22 cellular contexts compared by ENCODE assay signal in genomic region chr22:38086001-38086845, GRCh38. TPM values are rescaled to one million over a fixed set of nuclear protein-coding genes. Genes with fewer than 3 reads are reported as not detected.
"Had no signal": no experiment of that assay in that cellular context is flagged by ENCODE, and none has a peak within 500 bp of the region (broad histone marks: within the 10 kb centered on the region; RNA-seq: fewer than 3 reads in every experiment).

No MANE protein-coding gene starts in this region.

- H3K27ac Mint-ChIP-seq: activated CD4-positive, alpha-beta memory T cell treated with anti-CD3 and anti-CD28 coated beads, Interleukin-2, amount 10 ng/mL, durations not matched to agents 7 days and 5 days; activated CD8-positive, alpha-beta memory T cell treated with anti-CD3 and anti-CD28 coated beads, Interleukin-2, amount 10 ng/mL, durations not matched to agents 7 days and 5 days; activated naive CD8-positive, alpha-beta T cell; naive thymus-derived CD4-positive, alpha-beta T cell had no signal

- ATAC-seq: activated CD8-positive, alpha-beta memory T cell treated with anti-CD3 and anti-CD28 coated beads, Interleukin-2, amount 10 ng/mL, durations not matched to agents 7 days and 5 days; body of pancreas; foreskin keratinocyte; naive thymus-derived CD4-positive, alpha-beta T cell; stimulated activated naive CD8-positive, alpha-beta T cell treated with anti-CD3 and anti-CD28 coated beads, Interleukin-15, Interleukin-2, amounts not matched to agents 100 U/mL and 50 U/mL, for 24 hours had no signal

- H3K36me3 Mint-ChIP-seq: activated CD8-positive, alpha-beta memory T cell treated with anti-CD3 and anti-CD28 coated beads, Interleukin-2, amount 10 ng/mL, durations not matched to agents 7 days and 5 days; activated naive CD8-positive, alpha-beta T cell had no signal

- H3K4me1 ChIP-seq: foreskin keratinocyte had no signal

- H3K4me3 Mint-ChIP-seq: activated CD4-positive, alpha-beta memory T cell treated with anti-CD3 and anti-CD28 coated beads, Interleukin-2, amount 10 ng/mL, durations not matched to agents 7 days and 5 days; activated CD8-positive, alpha-beta memory T cell treated with anti-CD3 and anti-CD28 coated beads, Interleukin-2, amount 10 ng/mL, durations not matched to agents 7 days and 5 days; activated naive CD8-positive, alpha-beta T cell; naive thymus-derived CD4-positive, alpha-beta T cell had no signal

- H3K36me3 ChIP-seq: left ventricle myocardium inferior had no signal

- H3K9me3 Mint-ChIP-seq: activated CD4-positive, alpha-beta memory T cell treated with anti-CD3 and anti-CD28 coated beads, Interleukin-2, amount 10 ng/mL, durations not matched to agents 7 days and 5 days had no signal

- DNase-seq: activated CD4-positive, alpha-beta memory T cell treated with anti-CD3 and anti-CD28 coated beads, Interleukin-2, amount 10 ng/mL, durations not matched to agents 7 days and 5 days; activated CD4-positive, alpha-beta T cell treated with anti-CD3 and anti-CD28 coated beads for 48 hours; activated CD4-positive, CD25-positive, alpha-beta regulatory T cell; activated CD8-positive, alpha-beta memory T cell treated with anti-CD3 and anti-CD28 coated beads, Interleukin-2, amount 10 ng/mL, durations not matched to agents 7 days and 5 days; body of pancreas; foreskin keratinocyte; hippocampal formation; left ventricle myocardium inferior; mesenchymal stem cell; naive thymus-derived CD4-positive, alpha-beta T cell; stimulated activated CD4-positive, alpha-beta T cell treated with anti-CD3 and anti-CD28 coated beads, Interleukin-12 subunit alpha, Interleukin-12 subunit beta, amount 100 ng/mL, for 4 hours; stimulated activated CD4-positive, alpha-beta T cell treated with anti-CD3 and anti-CD28 coated beads, Interleukin-1b, Interleukin-23, amount 100 ng/mL, for 48 hours; stimulated activated naive CD8-positive, alpha-beta T cell treated with anti-CD3 and anti-CD28 coated beads, Interleukin-15, Interleukin-2, amounts not matched to agents 100 U/mL and 50 U/mL, for 24 hours; substantia nigra; tibial artery had no signal

- H3K4me3 ChIP-seq: body of pancreas, left ventricle myocardium inferior, tibial artery had no signal

- H3K27ac ChIP-seq: body of pancreas, epithelial cell of prostate, foreskin keratinocyte, left ventricle myocardium inferior, tibial artery had no signal

- H3K9me3 ChIP-seq: body of pancreas, left ventricle myocardium inferior, tibial artery had no signal

RNA-seq across cellular contexts. Expression of gene SLC16A8, which starts 2.2 kb away (rescaled TPM):
- total RNA-seq: activated CD4-positive, alpha-beta memory T cell treated with anti-CD3 and anti-CD28 coated beads, Interleukin-2, amount 10 ng/mL, durations not matched to agents 7 days and 5 days; activated CD8-positive, alpha-beta memory T cell treated with anti-CD3 and anti-CD28 coated beads, Interleukin-2, amount 10 ng/mL, durations not matched to agents 7 days and 5 days; body of pancreas; cardiac septum; foreskin keratinocyte; left ventricle myocardium inferior; naive thymus-derived CD4-positive, alpha-beta T cell; renal cortical epithelial cell had no signal
- polyA plus RNA-seq: fibroblast of lung; naive thymus-derived CD4-positive, alpha-beta T cell had no signal

RNA-seq across cellular contexts. Expression of gene BAIAP2L2, which starts 24.3 kb away (rescaled TPM):
- total RNA-seq: dermis microvascular lymphatic vessel endothelial cell, urinary bladder had no signal
- polyA plus RNA-seq: naive thymus-derived CD4-positive, alpha-beta T cell had no signal
